8 cellular contexts compared by ENCODE assay signal in the genomic region with DNA sequence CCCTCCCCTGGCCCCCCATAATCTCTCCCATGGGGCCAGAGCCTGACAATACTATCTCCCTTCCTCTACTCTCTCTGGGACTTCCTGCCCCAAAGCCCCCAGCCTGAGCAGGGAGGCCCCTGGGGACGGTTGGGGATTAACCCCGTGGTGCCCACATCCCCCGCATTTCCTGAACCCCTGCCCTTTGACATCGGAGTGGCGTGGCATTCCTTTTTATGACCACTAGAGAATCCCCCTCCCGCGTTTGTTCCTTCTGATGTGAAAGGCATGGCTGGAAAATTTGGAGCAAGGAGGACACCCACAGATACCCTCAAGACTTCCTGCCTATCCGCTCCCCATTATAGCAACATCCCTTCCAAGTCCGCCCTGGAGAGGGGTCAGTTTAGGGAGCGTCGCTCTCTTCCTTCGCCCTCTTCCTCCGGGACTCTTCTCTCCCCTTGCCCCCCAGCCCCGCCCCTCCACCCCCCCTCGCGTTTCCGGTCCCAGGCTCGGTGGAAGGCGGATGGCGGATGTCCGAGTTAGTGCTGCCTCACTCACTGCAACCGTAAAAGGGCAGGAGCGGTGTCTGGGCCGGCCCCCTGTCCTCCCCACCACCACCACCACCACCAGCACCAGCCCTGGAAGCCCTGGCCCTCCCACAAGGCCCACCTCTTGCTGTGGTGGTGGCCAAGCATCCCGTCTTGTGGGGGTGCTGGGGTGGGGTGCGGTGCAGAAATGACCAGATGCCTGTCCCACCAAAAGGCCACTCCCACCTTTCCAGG. TPM values are rescaled to one million over a fixed set of nuclear protein-coding genes. Genes with fewer than 3 reads are reported as not detected.
A peak's percentile ranks its signal among the peaks of the same experiment; 100 is the strongest.
DNase-seq lines count a peak whose midpoint lies in the region; ATAC-seq and TF ChIP-seq lines count a peak whose summit lies in the region.

No MANE protein-coding gene starts in this region.

- no TSS peak for BruUV-seq in MCF 10A (replicated peaks; lab: Mats Ljungman, UMichigan)

- no peaks in the 10 kb centered on the region for H3K9me3 ChIP-seq in CD4-positive, CD25-positive, alpha-beta regulatory T cell (ENCODE audit: control insufficient read depth in 2 of 2, low read length in 2 of 2)
- H3K9me3 ChIP-seq in spleen = no peaks in the 10 kb centered on the region

- ATAC-seq in CD4-positive, CD25-positive, alpha-beta regulatory T cell (ENCODE audit: low read depth in 2 of 2) = no peak
- ATAC-seq in GM21786 (IDR thresholded peaks at IDR 0.05; ENCODE audit: unreplicated experiment) = peak; percentile 27
- ATAC-seq in GM18861 (IDR thresholded peaks at IDR 0.05; ENCODE audit: unreplicated experiment) = no peak

- H3K4me3 Mint-ChIP-seq in CD4-positive, CD25-positive, alpha-beta regulatory T cell = peak overlapping the region; percentile 94 to 99 (median 96)
- H3K4me3 Mint-ChIP-seq in MCF 10A (ENCODE audit: unreplicated experiment) = peak overlapping the region; percentile 99

- DNase-seq in CD4-positive, CD25-positive, alpha-beta regulatory T cell = peak in 1 of 3 donors; percentile 53
- peak; percentile 61 for DNase-seq in OCI-M2 (lab: John Stamatoyannopoulos, UW; ENCODE audit: unreplicated experiment)
- DNase-seq in MCF 10A (ENCODE audit: unreplicated experiment) = peak; percentile 62
- DNase-seq in inferior parietal cortex (ENCODE audit: extremely low spot score) = peak; percentile 4
- peak; percentile 95 for DNase-seq in spleen
- DNase-seq in NCI-H1105 (lab: John Stamatoyannopoulos, UW) = no peak

- no peaks in the 10 kb centered on the region for H3K36me3 ChIP-seq in CD4-positive, CD25-positive, alpha-beta regulatory T cell (ENCODE audit: control insufficient read depth, insufficient read depth, low read length)
- H3K36me3 ChIP-seq in spleen = peaks cover 0 to 36% (median 0%) of the 10 kb centered on the region in 6 donors

- peaks cover 69% of the 10 kb centered on the region for H3K4me1 ChIP-seq in CD4-positive, CD25-positive, alpha-beta regulatory T cell (ENCODE audit: control insufficient read depth, insufficient read depth, low read length, poor library complexity, severe bottlenecking)
- peaks cover 45 to 78% (median 60%) of the 10 kb centered on the region in 6 donors for H3K4me1 ChIP-seq in spleen

- no peaks in the 10 kb centered on the region for H3K27me3 Mint-ChIP-seq in CD4-positive, CD25-positive, alpha-beta regulatory T cell
- no peaks in the 10 kb centered on the region for H3K27me3 Mint-ChIP-seq in MCF 10A (ENCODE audit: insufficient read depth, unreplicated experiment)

- 0 to 2% (median 1%) methylated on average over 18 to 26 of the region's 26 CpGs for WGBS in spleen, 5 donors

- no peak for TF ChIP-seq POLR2A in spleen (IDR thresholded peaks at IDR 0.05)

- peak overlapping the region; percentile 75 for H3K4me3 ChIP-seq in CD4-positive, CD25-positive, alpha-beta regulatory T cell (ENCODE audit: low read depth, low read length)
- peak overlapping the region; percentile 96 to 100 (median 98) for H3K4me3 ChIP-seq in spleen

- CTCF ChIA-PET in MCF 10A (lab: Yijun Ruan, JAX) = interaction anchor here (1.1 to 1.2 kb wide), 3 partner anchors 23 to 38 kb away, joined by 3 to 6 read pairs (median 4); no protein-coding TSS in a partner anchor

- peaks cover 0 to 2% (median 0%) of the 10 kb centered on the region in 7 donors for H3K9me3 Mint-ChIP-seq in CD4-positive, CD25-positive, alpha-beta regulatory T cell
- no peaks in the 10 kb centered on the region for H3K9me3 Mint-ChIP-seq in MCF 10A (ENCODE audit: unreplicated experiment)

- no peaks in the 10 kb centered on the region for H3K27me3 ChIP-seq in CD4-positive, CD25-positive, alpha-beta regulatory T cell (ENCODE audit: control insufficient read depth, insufficient read depth, low read length)
- no peaks in the 10 kb centered on the region for H3K27me3 ChIP-seq in spleen (replicated peaks in 1 of 7)

- POLR2A ChIA-PET in MCF 10A (lab: Yijun Ruan, JAX) = interaction anchor here (0.6 to 2.0 kb wide), 10 partner anchors 12 to 354 kb away, joined by 3 to 17 read pairs (median 4); partner anchors contain the start of genes EML2, ERCC1 and SYMPK

- H3K27ac Mint-ChIP-seq in CD4-positive, CD25-positive, alpha-beta regulatory T cell = peak overlapping the region; percentile 71 to 87 (median 85)
- H3K27ac Mint-ChIP-seq in MCF 10A (ENCODE audit: low read depth, unreplicated experiment) = peak overlapping the region; percentile 91

- TF ChIP-seq CTCF in MCF 10A (IDR thresholded peaks at IDR 0.05; ENCODE audit: unreplicated experiment) = no peak
- peak in 5 of 11 experiments; percentile 12 to 36 (median 17) for TF ChIP-seq CTCF in spleen (IDR thresholded peaks at IDR 0.05 in 8 of 11, conservative IDR thresholded peaks at IDR 0.05 in 3 of 11)

- H3K36me3 Mint-ChIP-seq in CD4-positive, CD25-positive, alpha-beta regulatory T cell = no peaks in the 10 kb centered on the region
- peaks cover 12% of the 10 kb centered on the region for H3K36me3 Mint-ChIP-seq in MCF 10A (ENCODE audit: insufficient read depth, unreplicated experiment)

- H3K4me1 Mint-ChIP-seq in CD4-positive, CD25-positive, alpha-beta regulatory T cell = peaks cover 0 to 68% (median 47%) of the 10 kb centered on the region in 4 donors
- peaks cover 32% of the 10 kb centered on the region for H3K4me1 Mint-ChIP-seq in MCF 10A (ENCODE audit: insufficient read depth, unreplicated experiment)

- peak overlapping the region; percentile 95 for H3K27ac ChIP-seq in CD4-positive, CD25-positive, alpha-beta regulatory T cell (ENCODE audit: insufficient read depth, low read length, poor library complexity, severe bottlenecking)
- H3K27ac ChIP-seq in spleen = peak overlapping the region; percentile 96 to 100 (median 97)

- intact Hi-C loops in MCF 10A (cut with micrococcal nuclease) (loop anchor here (5.0 kb wide), 2 partner anchors 58 to 133 kb away; no protein-coding TSS in a partner anchor), spleen (cut with DNase I; ENCODE audit: low total_unique reads) (no loop called here)

RNA-seq across cellular contexts. Expression of gene VASP, which starts 1.8 kb away (rescaled TPM):
- 115 TPM for total RNA-seq in CD4-positive, CD25-positive, alpha-beta regulatory T cell
- polyA plus RNA-seq in CD4-positive, CD25-positive, alpha-beta regulatory T cell = 10 to 100 TPM; 40.3 to 53.2 (median 50.4) TPM
- 168 and 178 TPM in 2 replicates for total RNA-seq in MCF 10A (2022)
- total RNA-seq in spleen = 100 to 1,000 TPM; 146 to 386 (median 221) TPM
- polyA plus RNA-seq in spleen = 100 to 1,000 TPM; 154 to 210 (median 161) TPM

RNA-seq across cellular contexts. Expression of gene PPM1N, which starts 10.9 kb away (rescaled TPM):
- 2.3 TPM for total RNA-seq in CD4-positive, CD25-positive, alpha-beta regulatory T cell
- polyA plus RNA-seq in CD4-positive, CD25-positive, alpha-beta regulatory T cell = 1 to 10 TPM; 2.5 to 6.7 (median 3.7) TPM
- total RNA-seq in MCF 10A (2022) = 0.33 and 0.42 TPM in 2 replicates
- total RNA-seq in spleen = 10 to 100 TPM in 2 of 7 donors, 1 to 10 TPM in 5; 6.3 to 21.4 (median 9.6) TPM
- polyA plus RNA-seq in spleen = 10 to 100 TPM in 2 of 3 donors, 1 to 10 TPM in 1; 9.5 to 13.4 (median 10.7) TPM

RNA-seq across cellular contexts. Expression of gene RTN2, which starts 12.3 kb away (rescaled TPM):
- 1.5 TPM for total RNA-seq in CD4-positive, CD25-positive, alpha-beta regulatory T cell
- under 1 TPM; 0.09 to 0.88 (median 0.28) TPM for polyA plus RNA-seq in CD4-positive, CD25-positive, alpha-beta regulatory T cell
- total RNA-seq in MCF 10A (2022) = 3.5 and 5.1 TPM in 2 replicates
- 10 to 100 TPM in 6 of 7 donors, 1 to 10 TPM in 1; 9.2 to 22.6 (median 15.1) TPM for total RNA-seq in spleen
- polyA plus RNA-seq in spleen = 1 to 10 TPM; 4.9 to 7.9 (median 7.6) TPM

RNA-seq across cellular contexts. Expression of gene FOSB, which starts 41.3 kb away (rescaled TPM):
- 731 TPM for total RNA-seq in CD4-positive, CD25-positive, alpha-beta regulatory T cell
- 10 to 100 TPM in 2 of 4 donors, 1 to 10 TPM in 2; 5.2 to 12.7 (median 9.6) TPM for polyA plus RNA-seq in CD4-positive, CD25-positive, alpha-beta regulatory T cell
- total RNA-seq in MCF 10A (2022) (13.3 and 29.3 TPM in 2 replicates), spleen (10 to 100 TPM in 2 of 7 donors, 1 to 10 TPM in 4, under 1 TPM in 1; 0.92 to 41.7 (median 1.6) TPM)
- 1 to 10 TPM in 2 of 3 donors, under 1 TPM in 1; 0.42 to 2.2 (median 1.3) TPM for polyA plus RNA-seq in spleen
